8 cellular contexts compared by ENCODE assay signal in the genomic region with DNA sequence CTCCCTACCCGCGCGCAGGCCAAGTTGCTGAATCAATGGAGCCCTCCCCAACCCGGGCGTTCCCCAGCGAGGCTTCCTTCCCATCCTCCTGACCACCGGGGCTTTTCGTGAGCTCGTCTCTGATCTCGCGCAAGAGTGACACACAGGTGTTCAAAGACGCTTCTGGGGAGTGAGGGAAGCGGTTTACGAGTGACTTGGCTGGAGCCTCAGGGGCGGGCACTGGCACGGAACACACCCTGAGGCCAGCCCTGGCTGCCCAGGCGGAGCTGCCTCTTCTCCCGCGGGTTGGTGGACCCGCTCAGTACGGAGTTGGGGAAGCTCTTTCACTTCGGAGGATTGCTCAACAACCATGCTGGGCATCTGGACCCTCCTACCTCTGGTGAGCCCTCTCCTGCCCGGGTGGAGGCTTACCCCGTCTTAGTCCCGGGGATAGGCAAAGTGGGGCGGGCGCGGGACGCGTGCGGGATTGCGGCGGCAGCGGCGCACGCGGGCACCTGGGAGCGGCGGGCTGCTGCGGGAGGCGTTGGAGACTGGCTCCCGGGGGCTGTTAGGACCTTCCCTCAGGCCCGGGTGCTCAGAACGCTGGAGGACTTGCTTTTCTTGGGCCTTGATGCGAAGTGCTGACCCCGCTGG. TPM values are rescaled to one million over a fixed set of nuclear protein-coding genes. Genes with fewer than 3 reads are reported as not detected.
DNase-seq lines count a peak whose midpoint lies in the region; ATAC-seq and TF ChIP-seq lines count a peak whose summit lies in the region.

FAS (plus strand) TSS at position 271 of the 633 bp plus-strand sequence; CDS start at position 350, 79 bp downstream.

- no peaks in the 10 kb centered on the region for H3K9me2 ChIP-seq in DOHH2 (replicated peaks; ENCODE audit: control insufficient read depth, low read length)

- H3K79me2 ChIP-seq in DOHH2 (ENCODE audit: control insufficient read depth, low read length), result no peaks in the 10 kb centered on the region

- peaks cover 3 to 10% (median 4%) of the 10 kb centered on the region in 3 donors for H3K36me3 Mint-ChIP-seq in immature natural killer cell

- H3K4me2 ChIP-seq in DOHH2 (ENCODE audit: low read length), result peak within 1 kb of the TSS; percentile 82

- TF ChIP-seq CTCF in DOHH2 (IDR thresholded peaks at IDR 0.05; ENCODE audit: low read depth, low read length, poor library complexity, severe bottlenecking) (no peak), VCaP (conservative IDR thresholded peaks at IDR 0.05) (no peak)

- peak within 1 kb of the TSS; percentile 84 for H3K4me3 ChIP-seq in DOHH2 (ENCODE audit: low read length)
- H3K4me3 ChIP-seq in Jurkat, Clone E6-1 (ENCODE audit: low read length), result peak within 1 kb of the TSS; percentile 92

- ATAC-seq in GM21576 (IDR thresholded peaks at IDR 0.05; ENCODE audit: unreplicated experiment), result peak; percentile 62

- peaks cover 0 to 5% (median 4%) of the 10 kb centered on the region in 6 donors for H3K9me3 Mint-ChIP-seq in immature natural killer cell

- H3K4me1 ChIP-seq in DOHH2 (ENCODE audit: control insufficient read depth, low read length), result peaks cover 43% of the 10 kb centered on the region

- peak; percentile 85 for DNase-seq in Jurkat, Clone E6-1 (ENCODE audit: low read depth, low spot score)
- DNase-seq in T47D (ENCODE audit: low read depth in 1 of 2, low spot score in 1 of 2), result peak; percentile 87 to 92
- peak; percentile 50 to 57 (median 55) for DNase-seq in immature natural killer cell
- DNase-seq in stimulated activated CD4-positive, alpha-beta T cell treated with anti-CD3 and anti-CD28 coated beads, Interleukin-12 subunit alpha, Interleukin-12 subunit beta, amount 100 ng/mL, for 48 hours (ENCODE audit: low read depth in 2 of 3, low spot score in 1 of 3), result peak; percentile 63 to 66 (median 63)
- DNase-seq in NCI-H2107 (lab: John Stamatoyannopoulos, UW), result no peak

- H3K27ac ChIP-seq in DOHH2 (ENCODE audit: low read depth, low read length), result peak within 1 kb of the TSS; percentile 3; the same call in 1 of the 2 replicates
- peak within 1 kb of the TSS; percentile 99 for H3K27ac ChIP-seq in VCaP

- H3F3A ChIP-seq in DOHH2 (ENCODE audit: control insufficient read depth, insufficient read depth), result peaks cover 20% of the 10 kb centered on the region

- H3K27me3 Mint-ChIP-seq in immature natural killer cell (ENCODE audit: low read depth in 3 of 3), result peaks cover 0 to 9% (median 6%) of the 10 kb centered on the region in 3 donors

- peak within 1 kb of the TSS; percentile 86 to 98 (median 96) for H3K27ac Mint-ChIP-seq in immature natural killer cell

- peaks cover 16% of the 10 kb centered on the region; the same call in 1 of the 2 replicates for H3K9me3 ChIP-seq in DOHH2 (ENCODE audit: control insufficient read depth, insufficient read depth, low read length)

- in situ Hi-C loops in T47D (cut with HindIII; ENCODE audit: low pct_unique_long_range_greater_than_20kb, low sequenced_read_pairs), result no loop called here

- H3K4me3 Mint-ChIP-seq in immature natural killer cell, result peak within 1 kb of the TSS; percentile 94 to 100 (median 98)

- peaks cover 59 to 74% of the 10 kb centered on the region in 2 donors for H3K4me1 Mint-ChIP-seq in immature natural killer cell

- H3K36me3 ChIP-seq in DOHH2 (ENCODE audit: control insufficient read depth, low read length), result no peaks in the 10 kb centered on the region

- H3K27me3 ChIP-seq in DOHH2 (ENCODE audit: control insufficient read depth, low read length), result peaks cover 21% of the 10 kb centered on the region

- no peaks in the 10 kb centered on the region for H4K20me1 ChIP-seq in DOHH2 (ENCODE audit: control insufficient read depth, insufficient read depth, low read depth, low read length)

RNA-seq across cellular contexts. Expression of gene FAS, which starts in this region (rescaled TPM):
- 12.3 TPM for polyA plus RNA-seq in Jurkat, Clone E6-1 (2012; ENCODE audit: insufficient read depth, insufficient read length)
- polyA plus RNA-seq in immature natural killer cell, result 10 to 100 TPM in 2 of 3 donors, 1 to 10 TPM in 1; 9.7 to 14.3 (median 11.1) TPM
